In the genomic region with DNA sequence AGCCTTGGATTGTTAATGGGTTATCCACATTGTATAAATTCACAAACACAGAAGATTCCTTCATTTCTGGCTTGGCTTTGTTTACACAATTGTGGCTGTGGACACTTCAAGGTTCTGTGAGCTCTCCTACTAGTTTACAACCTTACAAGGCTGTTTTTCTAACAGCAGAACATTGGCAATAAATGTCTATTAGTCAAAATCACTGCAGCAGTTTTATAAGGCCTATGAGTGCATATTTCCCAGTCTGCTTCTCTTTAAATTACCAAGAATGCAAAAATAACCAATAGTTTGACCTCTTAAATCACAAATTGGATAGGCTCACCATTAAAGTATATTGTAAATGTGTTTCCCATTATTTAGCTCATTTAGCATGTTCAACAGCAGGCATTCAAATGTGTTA, we compare ENCODE assay signal across 23 cellular contexts.
"Had no signal": no experiment of that assay in that cellular context is flagged by ENCODE, and none has a peak within 500 bp of the region (broad histone marks: within the 10 kb centered on the region; RNA-seq: fewer than 3 reads in every experiment).

No MANE protein-coding gene starts in this region.

- H2AFZ ChIP-seq: parathyroid adenoma had no signal

- DNase-seq: dorsolateral prefrontal cortex; effector CD4-positive, alpha-beta T cell; kidney; mucosa of descending colon; naive B cell; stimulated activated CD4-positive, alpha-beta T cell treated with anti-CD3 and anti-CD28 coated beads, Interleukin-12 subunit alpha, Interleukin-12 subunit beta, amount 100 ng/mL, for 4 hours; stimulated activated CD4-positive, alpha-beta T cell treated with anti-CD3 and anti-CD28 coated beads, Interleukin-1b, Interleukin-23, amount 100 ng/mL, for 48 hours; stimulated activated CD4-positive, alpha-beta T cell treated with anti-CD3 and anti-CD28 coated beads, Interleukin-4, amount 100 ng/mL, for 1 hour; stimulated activated CD8-positive, alpha-beta memory T cell treated with anti-CD3 and anti-CD28 coated beads, Interleukin-4, amount 100 ng/mL, for 48 hours; stimulated activated naive CD4-positive, alpha-beta T cell; stimulated activated naive CD8-positive, alpha-beta T cell treated with anti-CD3 and anti-CD28 coated beads, Interleukin-15, amount 100 ng/mL, for 72 hours; thyroid gland; trophoblast cell had no signal

- H3K4me3 ChIP-seq: dorsolateral prefrontal cortex, esophagus muscularis mucosa, lung, mucosa of descending colon, smooth muscle cell, thyroid gland, vagina had no signal

- H3K4me2 ChIP-seq: smooth muscle cell had no signal

- H3K27me3 ChIP-seq: dorsolateral prefrontal cortex, esophagus muscularis mucosa, neutrophil, thyroid gland, vagina had no signal

- FAIRE-seq: frontal cortex had no signal

- H3K4me1 ChIP-seq: esophagus muscularis mucosa, parathyroid adenoma, thyroid gland, vagina had no signal

- H3K79me2 ChIP-seq: parathyroid adenoma had no signal

- H3K9me3 ChIP-seq: esophagus muscularis mucosa, mucosa of descending colon, neutrophil, thyroid gland, vagina had no signal

- ATAC-seq: left lobe of liver; mucosa of descending colon; natural killer cell treated with Interleukin-12 subunit alpha and Interleukin-12 subunit beta and Interleukin-15 and Interleukin-18, amount 100 ng/mL, for 72 hours; sciatic nerve; stimulated activated naive CD8-positive, alpha-beta T cell treated with anti-CD3 and anti-CD28 coated beads, Interleukin-15, amount 100 ng/mL, for 72 hours had no signal

- H3K27ac ChIP-seq: dorsolateral prefrontal cortex, esophagus muscularis mucosa, neutrophil, parathyroid adenoma, thyroid gland, vagina had no signal

- H3K9ac ChIP-seq: parathyroid adenoma had no signal

- H3K36me3 ChIP-seq: esophagus muscularis mucosa, neutrophil, thyroid gland, vagina had no signal
